27 cellular contexts compared by ENCODE assay signal in the genomic region with DNA sequence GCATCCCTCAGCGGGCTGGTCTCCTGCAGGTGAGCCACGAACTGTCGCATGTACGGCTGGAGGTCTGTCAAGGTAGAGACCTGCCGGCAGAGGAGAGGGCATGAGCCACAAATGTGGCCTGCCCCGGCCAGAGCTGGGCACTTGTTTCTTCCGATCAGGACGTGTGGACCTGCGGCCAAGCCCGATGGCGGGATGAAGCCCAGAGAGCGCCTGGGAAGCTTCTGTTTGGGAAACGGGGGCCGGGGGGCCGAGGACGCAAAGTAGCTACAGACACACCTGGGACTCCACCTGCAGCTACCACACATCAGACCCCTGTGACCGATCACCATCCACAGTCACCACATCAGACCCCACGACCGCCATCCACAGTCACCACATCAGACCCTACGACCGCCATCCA. TPM values are rescaled to one million over a fixed set of nuclear protein-coding genes. Genes with fewer than 3 reads are reported as not detected.
DNase-seq lines count a peak whose midpoint lies in the region; ATAC-seq and TF ChIP-seq lines count a peak whose summit lies in the region.
"Had no signal": no experiment of that assay in that cellular context is flagged by ENCODE, and none has a peak within 500 bp of the region (broad histone marks: within the 10 kb centered on the region; RNA-seq: fewer than 3 reads in every experiment).

No MANE protein-coding gene starts in this region.

- no peak for ATAC-seq in HG02885 (IDR thresholded peaks at IDR 0.05; ENCODE audit: poor library complexity, unreplicated experiment)
- ATAC-seq: GM12878 had no signal

- H3K36me3 Mint-ChIP-seq in HFFc6 (ENCODE audit: low read depth) = no peaks in the 10 kb centered on the region
- H3K36me3 Mint-ChIP-seq: CD14-positive monocyte; CD4-positive, alpha-beta memory T cell; CD4-positive, CD25-positive, alpha-beta regulatory T cell; CD8-positive, alpha-beta memory T cell had no signal

- DNase-seq in NCI-H2171 (lab: John Stamatoyannopoulos, UW) (peak; percentile 47), NCI-H2171 treated with DMSO at 0.1 percent for 48 hours (lab: John Stamatoyannopoulos, UW) (no peak), EH (ENCODE audit: low read depth) (peak; percentile 9), HFFc6 (peak; percentile 17), SKM-1 (lab: John Stamatoyannopoulos, UW; ENCODE audit: unreplicated experiment) (no peak), A172 (ENCODE audit: low spot score) (no peak)
- DNase-seq: ACHN; BE2C; C1 segment of cervical spinal cord; CD4-positive, alpha-beta memory T cell; CD4-positive, CD25-positive, alpha-beta regulatory T cell; CD8-positive, alpha-beta memory T cell; COR-L47; DMS 273 treated with DMSO at 0.1 percent for 48 hours; DMS153; DMS53; DMS79; DND-41; GDM1 had no signal

- H3K27me3 Mint-ChIP-seq in HFFc6 (ENCODE audit: insufficient read depth) = peaks cover 2% of the 10 kb centered on the region; the same call in 1 of the 2 replicates
- H3K27me3 Mint-ChIP-seq: CD4-positive, alpha-beta memory T cell; CD4-positive, CD25-positive, alpha-beta regulatory T cell had no signal

- H3K4me1 Mint-ChIP-seq in HFFc6 (ENCODE audit: low read depth) = no peaks in the 10 kb centered on the region
- H3K4me1 Mint-ChIP-seq: CD14-positive monocyte had no signal

- peaks cover 27% of the 10 kb centered on the region for H3K9me3 Mint-ChIP-seq in HFFc6
- H3K9me3 Mint-ChIP-seq: CD4-positive, alpha-beta memory T cell; CD4-positive, CD25-positive, alpha-beta regulatory T cell; CD8-positive, alpha-beta memory T cell had no signal

- no peak overlapping the region for H3K4me3 Mint-ChIP-seq in HFFc6
- H3K4me3 Mint-ChIP-seq: CD14-positive monocyte; CD4-positive, alpha-beta memory T cell; CD4-positive, CD25-positive, alpha-beta regulatory T cell; CD8-positive, alpha-beta memory T cell had no signal

- no peak for TF ChIP-seq CTCF in HFFc6 (IDR thresholded peaks at IDR 0.05)
- no peak for TF ChIP-seq CTCF in WI38 (IDR thresholded peaks at IDR 0.05; ENCODE audit: low read depth, low read length)

- H3K4me3 ChIP-seq in WI38 (ENCODE audit: low read depth, low read length) = peak overlapping the region; percentile 59
- H3K4me3 ChIP-seq: BLaER1, GM12878 had no signal

- H3K27ac Mint-ChIP-seq in HFFc6 = no peak overlapping the region
- H3K27ac Mint-ChIP-seq: CD14-positive monocyte; CD4-positive, alpha-beta memory T cell; CD4-positive, CD25-positive, alpha-beta regulatory T cell; CD8-positive, alpha-beta memory T cell had no signal

RNA-seq across cellular contexts. Expression of gene TERT, which starts 22.7 kb away (rescaled TPM):
- total RNA-seq in HFFc6 (2021; fragmentation: NEBNext Ultra II Directional; extraction: Animal tissue kit (Norgen Biotek cat#: 25700)) = 1,000 to 10,000 TPM; 2,350 to 4,507 (median 3,883) TPM
- total RNA-seq in A172 (2014; rRNA removed; shearing (Covaris generic)) = 0.95 and 5.2 TPM in 2 replicates
- total RNA-seq: CD4-positive, alpha-beta memory T cell had no signal

RNA-seq across cellular contexts. Expression of gene SLC6A18, which starts 47.0 kb away (rescaled TPM):
- total RNA-seq in HFFc6 (2021; fragmentation: NEBNext Ultra II Directional; extraction: Animal tissue kit (Norgen Biotek cat#: 25700)) = not detected
- not detected in 2 replicates for total RNA-seq in A172 (2014; rRNA removed; shearing (Covaris generic))
- total RNA-seq: A673; CD4-positive, alpha-beta memory T cell; CD4-positive, CD25-positive, alpha-beta regulatory T cell; CD8-positive, alpha-beta memory T cell; Daoy; G401; GM12878 had no signal

Comparison
In these comparisons a context has a peak if more than half of its experiments do, and no peak if none do; other contexts are left out.
1. DNase-seq: peak in NCI-H2171 (single experiment), EH (single experiment) and HFFc6 (single experiment); none in NCI-H2171 treated with DMSO at 0.1 percent for 48 hours (single experiment), SKM-1 (single experiment) and A172 (single experiment).
2. RNA of gene TERT, which starts 22.7 kb away (total RNA-seq): 2,350 to 4,507 TPM in HFFc6; 0.95 to 5.2 TPM in A172; every median in the first group is over 100 times any median in the second.